Comparison of ENCODE assay signal across 1 cellular context in genomic region chr14:21039059-21039422, GRCh38.
TF ChIP-seq lines count a peak whose summit lies in the region.

No MANE protein-coding gene starts in this region.

TF ChIP-seq in SK-N-SH treated with all-trans-retinoic acid at 6 μM for 48 hours, 23 proteins besides CTCF, POLR2A, EP300 and RAD21 (continued from another document):
- TF ChIP-seq CREB5 (CRISPR knock-in tag; IDR thresholded peaks at IDR 0.05; ENCODE audit: low read depth) (no peak), TCF4 (CRISPR knock-in tag; IDR thresholded peaks at IDR 0.05; ENCODE audit: borderline replicate concordance) (no peak), CSDC2 (CRISPR knock-in tag; IDR thresholded peaks at IDR 0.05) (no peak), ZFP3 (CRISPR knock-in tag; IDR thresholded peaks at IDR 0.05) (no peak), ZNF70 (CRISPR knock-in tag; IDR thresholded peaks at IDR 0.05) (no peak), ARNTL (CRISPR knock-in tag; IDR thresholded peaks at IDR 0.05; ENCODE audit: borderline replicate concordance, low read depth) (no peak), BACH2 (CRISPR knock-in tag; IDR thresholded peaks at IDR 0.05; ENCODE audit: borderline replicate concordance) (no peak), ZFP30 (CRISPR knock-in tag; IDR thresholded peaks at IDR 0.05) (no peak), RARB (CRISPR knock-in tag; IDR thresholded peaks at IDR 0.05) (no peak), GLIS3 (CRISPR knock-in tag; IDR thresholded peaks at IDR 0.05) (no peak), SNAI2 (CRISPR knock-in tag; IDR thresholded peaks at IDR 0.05) (no peak)
